In the genomic region with DNA sequence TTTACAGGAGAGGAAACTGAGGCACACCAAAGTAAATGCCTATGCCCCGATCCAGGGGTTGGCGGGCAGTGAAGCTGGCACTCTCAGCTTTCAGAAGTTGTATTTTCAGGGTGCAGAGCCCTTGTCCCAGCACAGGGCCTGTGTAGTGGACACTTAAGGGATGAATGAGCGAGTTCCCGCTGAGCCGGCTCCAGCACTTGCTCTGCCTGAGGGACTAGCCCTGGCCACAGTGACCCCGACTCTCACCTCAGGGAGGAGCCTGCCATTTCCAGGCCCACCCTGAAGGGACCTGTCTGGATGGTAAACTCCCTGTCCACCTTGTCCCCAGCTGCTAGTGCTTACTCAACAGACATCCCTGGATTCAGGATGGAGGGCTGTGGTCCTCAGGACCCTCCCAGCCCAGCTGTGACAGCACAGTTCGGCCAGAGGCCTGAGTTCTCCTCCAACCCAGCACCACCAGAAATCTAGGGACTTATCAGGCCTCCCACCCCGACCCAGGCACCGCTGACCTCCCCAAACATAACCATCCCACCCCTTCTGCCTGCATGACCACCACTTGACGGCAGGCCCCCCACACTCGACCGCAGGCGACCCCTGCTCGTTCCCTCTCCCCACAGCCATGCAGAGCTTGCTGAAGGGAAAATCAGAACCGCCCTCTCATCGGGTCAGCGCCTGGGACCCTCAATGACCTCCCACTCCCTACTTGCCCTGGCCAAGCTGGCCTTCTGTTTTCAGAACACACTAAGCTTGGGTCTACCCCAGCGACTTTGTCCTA, we compare ENCODE assay signal across 1 cellular context.
TF ChIP-seq lines count a peak whose summit lies in the region.

No MANE protein-coding gene starts in this region.

TF ChIP-seq in GM12878, 131 proteins besides CTCF, POLR2A, EP300 and RAD21:
- no peak for TF ChIP-seq EED (IDR thresholded peaks at IDR 0.05; ENCODE audit: low read depth)
- no peak for TF ChIP-seq MYB (IDR thresholded peaks at IDR 0.05; ENCODE audit: borderline replicate concordance, low read depth, low read length)
- TF ChIP-seq CHD1 (IDR thresholded peaks at IDR 0.05; ENCODE audit: low read depth, low read length), result no peak
- no peak for TF ChIP-seq ZSCAN29 (IDR thresholded peaks at IDR 0.05)
- no peak for TF ChIP-seq POLR2AphosphoS5 (IDR thresholded peaks at IDR 0.05; ENCODE audit: low read length)
- TF ChIP-seq, protein P1, sequence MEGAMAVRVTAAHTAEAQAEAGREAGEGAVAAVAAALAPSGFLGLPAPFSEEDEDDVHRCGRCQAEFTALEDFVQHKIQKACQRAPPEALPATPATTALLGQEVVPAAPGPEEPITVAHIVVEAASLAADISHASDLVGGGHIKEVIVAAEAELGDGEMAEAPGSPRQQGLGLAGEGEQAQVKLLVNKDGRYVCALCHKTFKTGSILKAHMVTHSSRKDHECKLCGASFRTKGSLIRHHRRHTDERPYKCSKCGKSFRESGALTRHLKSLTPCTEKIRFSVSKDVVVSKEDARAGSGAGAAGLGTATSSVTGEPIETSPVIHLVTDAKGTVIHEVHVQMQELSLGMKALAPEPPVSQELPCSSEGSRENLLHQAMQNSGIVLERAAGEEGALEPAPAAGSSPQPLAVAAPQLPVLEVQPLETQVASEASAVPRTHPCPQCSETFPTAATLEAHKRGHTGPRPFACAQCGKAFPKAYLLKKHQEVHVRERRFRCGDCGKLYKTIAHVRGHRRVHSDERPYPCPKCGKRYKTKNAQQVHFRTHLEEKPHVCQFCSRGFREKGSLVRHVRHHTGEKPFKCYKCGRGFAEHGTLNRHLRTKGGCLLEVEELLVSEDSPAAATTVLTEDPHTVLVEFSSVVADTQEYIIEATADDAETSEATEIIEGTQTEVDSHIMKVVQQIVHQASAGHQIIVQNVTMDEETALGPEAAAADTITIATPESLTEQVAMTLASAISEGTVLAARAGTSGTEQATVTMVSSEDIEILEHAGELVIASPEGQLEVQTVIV (IDR thresholded peaks at IDR 0.05; ENCODE audit: borderline replicate concordance, partially characterized antibody), result no peak
- TF ChIP-seq SP1 (IDR thresholded peaks at IDR 0.05; ENCODE audit: low read depth, low read length), result no peak
- TF ChIP-seq, protein P2, sequence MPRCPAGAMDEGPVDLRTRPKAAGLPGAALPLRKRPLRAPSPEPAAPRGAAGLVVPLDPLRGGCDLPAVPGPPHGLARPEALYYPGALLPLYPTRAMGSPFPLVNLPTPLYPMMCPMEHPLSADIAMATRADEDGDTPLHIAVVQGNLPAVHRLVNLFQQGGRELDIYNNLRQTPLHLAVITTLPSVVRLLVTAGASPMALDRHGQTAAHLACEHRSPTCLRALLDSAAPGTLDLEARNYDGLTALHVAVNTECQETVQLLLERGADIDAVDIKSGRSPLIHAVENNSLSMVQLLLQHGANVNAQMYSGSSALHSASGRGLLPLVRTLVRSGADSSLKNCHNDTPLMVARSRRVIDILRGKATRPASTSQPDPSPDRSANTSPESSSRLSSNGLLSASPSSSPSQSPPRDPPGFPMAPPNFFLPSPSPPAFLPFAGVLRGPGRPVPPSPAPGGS (IDR thresholded peaks at IDR 0.05; ENCODE audit: borderline replicate concordance, insufficient read depth, low read depth, low read length, poor library complexity, severe bottlenecking), result no peak
- TF ChIP-seq SMC3 (IDR thresholded peaks at IDR 0.05; ENCODE audit: borderline replicate concordance, low read length), result no peak
- TF ChIP-seq CHD4 (IDR thresholded peaks at IDR 0.05), result no peak
- TF ChIP-seq CREB1 (IDR thresholded peaks at IDR 0.05; ENCODE audit: low read depth), result no peak
- TF ChIP-seq NR2C2 (IDR thresholded peaks at IDR 0.05; ENCODE audit: borderline replicate concordance, control insufficient read depth, insufficient read length, low read depth), result no peak
- no peak for TF ChIP-seq ZZZ3 (IDR thresholded peaks at IDR 0.05; ENCODE audit: control insufficient read depth, insufficient read length, low read depth)
- TF ChIP-seq SIN3A (IDR thresholded peaks at IDR 0.05; ENCODE audit: low read depth, low read length), result no peak
- TF ChIP-seq, protein P3, sequence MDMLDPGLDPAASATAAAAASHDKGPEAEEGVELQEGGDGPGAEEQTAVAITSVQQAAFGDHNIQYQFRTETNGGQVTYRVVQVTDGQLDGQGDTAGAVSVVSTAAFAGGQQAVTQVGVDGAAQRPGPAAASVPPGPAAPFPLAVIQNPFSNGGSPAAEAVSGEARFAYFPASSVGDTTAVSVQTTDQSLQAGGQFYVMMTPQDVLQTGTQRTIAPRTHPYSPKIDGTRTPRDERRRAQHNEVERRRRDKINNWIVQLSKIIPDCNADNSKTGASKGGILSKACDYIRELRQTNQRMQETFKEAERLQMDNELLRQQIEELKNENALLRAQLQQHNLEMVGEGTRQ (IDR thresholded peaks at IDR 0.05; ENCODE audit: borderline replicate concordance, low read depth, low read length), result no peak
- TF ChIP-seq, protein P4, sequence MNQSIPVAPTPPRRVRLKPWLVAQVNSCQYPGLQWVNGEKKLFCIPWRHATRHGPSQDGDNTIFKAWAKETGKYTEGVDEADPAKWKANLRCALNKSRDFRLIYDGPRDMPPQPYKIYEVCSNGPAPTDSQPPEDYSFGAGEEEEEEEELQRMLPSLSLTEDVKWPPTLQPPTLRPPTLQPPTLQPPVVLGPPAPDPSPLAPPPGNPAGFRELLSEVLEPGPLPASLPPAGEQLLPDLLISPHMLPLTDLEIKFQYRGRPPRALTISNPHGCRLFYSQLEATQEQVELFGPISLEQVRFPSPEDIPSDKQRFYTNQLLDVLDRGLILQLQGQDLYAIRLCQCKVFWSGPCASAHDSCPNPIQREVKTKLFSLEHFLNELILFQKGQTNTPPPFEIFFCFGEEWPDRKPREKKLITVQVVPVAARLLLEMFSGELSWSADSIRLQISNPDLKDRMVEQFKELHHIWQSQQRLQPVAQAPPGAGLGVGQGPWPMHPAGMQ (IDR thresholded peaks at IDR 0.05; ENCODE audit: borderline replicate concordance), result no peak
- no peak for TF ChIP-seq JUNB (IDR thresholded peaks at IDR 0.05)
